31 cellular contexts compared by ENCODE assay signal in genomic region chr10:69275444-69275843, GRCh38. TPM values are rescaled to one million over a fixed set of nuclear protein-coding genes. Genes with fewer than 3 reads are reported as not detected.
"Had no signal": no experiment of that assay in that cellular context is flagged by ENCODE, and none has a peak within 500 bp of the region (broad histone marks: within the 10 kb centered on the region; RNA-seq: fewer than 3 reads in every experiment).

No MANE protein-coding gene starts in this region.

- H3K27me3 Mint-ChIP-seq: stimulated activated naive B cell treated with anti-CD40 and anti-IgM and Interleukin-4, amounts not matched to agents 10 μg/mL and 1 μg/mL and 100 μg/mL, for 72 hours; stimulated activated naive CD8-positive, alpha-beta T cell treated with anti-CD3 and anti-CD28 coated beads, Interleukin-15, Interleukin-2, amounts not matched to agents 100 ng/mL and 50 ng/mL, for 24 hours had no signal

- H2AFZ ChIP-seq: neural progenitor cell, parathyroid adenoma had no signal

- ATAC-seq: naive thymus-derived CD4-positive, alpha-beta T cell; natural killer cell; psoas muscle; right cardiac atrium; sciatic nerve; stimulated activated naive B cell treated with anti-CD40 and anti-IgM and Interleukin-4, amounts not matched to agents 10 μg/mL and 1 μg/mL and 100 μg/mL, for 72 hours had no signal

- H3K79me2 ChIP-seq: parathyroid adenoma had no signal

- H3K27ac ChIP-seq: neural progenitor cell, ovary, parathyroid adenoma, psoas muscle, skin epidermis, spleen, stomach, thoracic aorta, thyroid gland, tibial nerve, upper lobe of left lung, vagina had no signal

- H3K4me1 ChIP-seq: parathyroid adenoma, psoas muscle, stomach, vagina had no signal

- H3K9ac ChIP-seq: neural progenitor cell, parathyroid adenoma had no signal

- H3K36me3 Mint-ChIP-seq: naive thymus-derived CD4-positive, alpha-beta T cell; natural killer cell; neural progenitor cell; stimulated activated naive B cell treated with anti-CD40 and anti-IgM and Interleukin-4, amounts not matched to agents 10 μg/mL and 1 μg/mL and 100 μg/mL, for 72 hours had no signal

- H3K9me3 ChIP-seq: ovary, psoas muscle, spleen, stomach, thoracic aorta, thyroid gland, upper lobe of left lung, vagina had no signal

- H3K27ac Mint-ChIP-seq: naive thymus-derived CD4-positive, alpha-beta T cell; natural killer cell; nephron; neural progenitor cell; progenitor cell of endocrine pancreas; stimulated activated naive B cell treated with anti-CD40 and anti-IgM and Interleukin-4, amounts not matched to agents 10 μg/mL and 1 μg/mL and 100 μg/mL, for 72 hours; stimulated activated naive CD8-positive, alpha-beta T cell treated with anti-CD3 and anti-CD28 coated beads, Interleukin-15, Interleukin-2, amounts not matched to agents 100 ng/mL and 50 ng/mL, for 24 hours had no signal

- H3K9me3 Mint-ChIP-seq: naive thymus-derived CD4-positive, alpha-beta T cell; natural killer cell; stimulated activated naive B cell treated with anti-CD40 and anti-IgM and Interleukin-4, amounts not matched to agents 10 μg/mL and 1 μg/mL and 100 μg/mL, for 72 hours; stimulated activated naive CD8-positive, alpha-beta T cell treated with anti-CD3 and anti-CD28 coated beads, Interleukin-15, Interleukin-2, amounts not matched to agents 100 ng/mL and 50 ng/mL, for 24 hours had no signal

- H3K36me3 ChIP-seq: neural progenitor cell, ovary, spleen, stomach, thoracic aorta, thyroid gland, tibial nerve, upper lobe of left lung, vagina had no signal

- H3K4me3 Mint-ChIP-seq: naive thymus-derived CD4-positive, alpha-beta T cell; natural killer cell; nephron; neural progenitor cell; stimulated activated naive B cell treated with anti-CD40 and anti-IgM and Interleukin-4, amounts not matched to agents 10 μg/mL and 1 μg/mL and 100 μg/mL, for 72 hours; stimulated activated naive CD8-positive, alpha-beta T cell treated with anti-CD3 and anti-CD28 coated beads, Interleukin-15, Interleukin-2, amounts not matched to agents 100 ng/mL and 50 ng/mL, for 24 hours had no signal

- H3K4me1 Mint-ChIP-seq: natural killer cell, nephron had no signal

- DNase-seq: naive thymus-derived CD4-positive, alpha-beta T cell; natural killer cell; occipital lobe; ovary; posterior cingulate gyrus; psoas muscle; right cardiac atrium; spleen; stimulated activated CD4-positive, alpha-beta T cell treated with anti-CD3 and anti-CD28 coated beads, Interleukin-12 subunit alpha, Interleukin-12 subunit beta, amount 100 ng/mL, for 4 hours; stimulated activated CD4-positive, alpha-beta T cell treated with anti-CD3 and anti-CD28 coated beads, Interleukin-1b, Interleukin-23, amount 100 ng/mL, for 48 hours; stimulated activated CD4-positive, alpha-beta T cell treated with anti-CD3 and anti-CD28 coated beads, Interleukin-4, amount 100 ng/mL, for 1 hour; stimulated activated CD4-positive, alpha-beta T cell treated with anti-CD3 and anti-CD28 coated beads, Interleukin-4, amount 100 ng/mL, for 4 hours; stimulated activated CD8-positive, alpha-beta memory T cell treated with anti-CD3 and anti-CD28 coated beads, Interleukin-4, amount 100 ng/mL, for 48 hours; stimulated activated naive B cell treated with anti-CD40 and anti-IgM and Interleukin-4, amounts not matched to agents 10 μg/mL and 1 μg/mL and 100 μg/mL, for 72 hours; stimulated activated naive CD4-positive, alpha-beta T cell treated with Interleukin-2 at 50 U/mL for 16 hours; stomach; trophoblast cell; upper lobe of left lung had no signal

- H3K4me3 ChIP-seq: neural progenitor cell, ovary, psoas muscle, skin epidermis, smooth muscle cell, spleen, stomach, thoracic aorta, thyroid gland, tibial nerve, upper lobe of left lung, vagina had no signal

- H3K4me2 ChIP-seq: neural progenitor cell, smooth muscle cell had no signal

- FAIRE-seq: urothelium cell line had no signal

- H3K27me3 ChIP-seq: neural progenitor cell, ovary, spleen, stomach, thyroid gland, tibial nerve, upper lobe of left lung, vagina had no signal

RNA-seq across cellular contexts. Expression of gene HKDC1, which starts 55.3 kb away (rescaled TPM):
- total RNA-seq: psoas muscle had no signal
